Comparison of ENCODE assay signal across 2 cellular contexts in the genomic region with DNA sequence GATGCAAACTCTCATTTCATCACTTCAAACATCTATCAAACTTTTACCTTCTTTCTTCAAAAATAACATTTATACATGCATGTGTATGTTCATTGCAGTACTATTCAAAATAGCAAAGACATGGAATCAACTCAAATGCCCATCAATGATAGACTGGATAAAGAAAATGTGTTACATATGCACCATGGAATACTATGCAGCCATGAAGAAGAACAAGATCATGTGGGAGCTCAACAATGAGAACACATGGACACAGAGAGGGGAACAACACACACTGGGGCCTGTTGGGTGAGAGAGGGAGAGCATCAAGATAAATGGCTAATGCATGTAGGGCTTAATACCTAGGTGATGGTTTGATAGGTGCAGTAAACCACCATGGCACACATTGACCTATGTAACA. TPM values are rescaled to one million over a fixed set of nuclear protein-coding genes. Genes with fewer than 3 reads are reported as not detected.
"Had no signal": no experiment of that assay in that cellular context is flagged by ENCODE, and none has a peak within 500 bp of the region (broad histone marks: within the 10 kb centered on the region; RNA-seq: fewer than 3 reads in every experiment).

No MANE protein-coding gene starts in this region.

RNA-seq across cellular contexts. Expression of a gene that starts 13.1 kb away (rescaled TPM):
- total RNA-seq: G401, GM12878 had no signal
- polyA plus RNA-seq: GM12878 had no signal
